11 cellular contexts compared by ENCODE assay signal in genomic region chr7:83413831-83414230, GRCh38.
DNase-seq lines count a peak whose midpoint lies in the region; ATAC-seq, FAIRE-seq and TF ChIP-seq lines count a peak whose summit lies in the region.
"Had no signal": no experiment of that assay in that cellular context is flagged by ENCODE, and none has a peak within 500 bp of the region (broad histone marks: within the 10 kb centered on the region; RNA-seq: fewer than 3 reads in every experiment).

No MANE protein-coding gene starts in this region.

- H3K27ac ChIP-seq in A673 (ENCODE audit: low read depth, low read length, poor library complexity, severe bottlenecking): no peak overlapping the region
- no peak overlapping the region; the same call in 1 of the 2 replicates for H3K27ac ChIP-seq in HEK293 (ENCODE audit: extremely low read depth, low read depth, low read length)
- no peak overlapping the region for H3K27ac ChIP-seq in endothelial cell of umbilical vein (ENCODE audit: insufficient read depth, low read depth, low read length)
- H3K27ac ChIP-seq: transverse colon, VCaP had no signal

- H3K36me3 Mint-ChIP-seq in osteocyte (ENCODE audit: unreplicated experiment): no peaks in the 10 kb centered on the region

- FAIRE-seq in endothelial cell of umbilical vein (lab: Jason Lieb, UNC): no peak

- H3K4me1 Mint-ChIP-seq in osteocyte (ENCODE audit: unreplicated experiment): peaks cover 6% of the 10 kb centered on the region

- intact Hi-C loops in A673 (cut with micrococcal nuclease; ENCODE audit: unreplicated experiment): no loop called here
- intact Hi-C loops in endothelial cell of umbilical vein (cut with micrococcal nuclease): loop anchor here (5.0 kb wide), 1 partner anchor 523 kb away; no protein-coding TSS in a partner anchor

- no peaks in the 10 kb centered on the region for H3K9me3 Mint-ChIP-seq in osteocyte (ENCODE audit: unreplicated experiment)

- no peak overlapping the region for H3K4me2 ChIP-seq in endothelial cell of umbilical vein (ENCODE audit: insufficient read depth, low read length)

- POLR2A ChIA-PET in A673 (lab: Charles Lee; ENCODE audit: low non-redundant PET): no interaction called here
- POLR2A ChIA-PET in HEK293 (lab: Yijun Ruan, JAX): no interaction called here
- POLR2A ChIA-PET in endothelial cell of umbilical vein (lab: Charles Lee): no interaction called here

- no peaks in the 10 kb centered on the region for H3K4me1 ChIP-seq in A673 (ENCODE audit: insufficient read depth, low read length, poor library complexity, severe bottlenecking)
- H3K4me1 ChIP-seq in HEK293 (ENCODE audit: control insufficient read depth, insufficient read depth, low read length): peaks cover 10% of the 10 kb centered on the region
- H3K4me1 ChIP-seq in endothelial cell of umbilical vein (ENCODE audit: control insufficient read depth, extremely low read depth, insufficient read depth, low read length): no peaks in the 10 kb centered on the region
- H3K4me1 ChIP-seq: transverse colon had no signal

- no peaks in the 10 kb centered on the region for H3K79me2 ChIP-seq in endothelial cell of umbilical vein (ENCODE audit: control insufficient read depth, insufficient read depth, low read length)

- H2AFZ ChIP-seq in endothelial cell of umbilical vein (ENCODE audit: low read depth, low read length): no peak overlapping the region

- H3K36me3 ChIP-seq in A673 (ENCODE audit: insufficient read depth, low read length, poor library complexity, severe bottlenecking) (no peaks in the 10 kb centered on the region), HEK293 (ENCODE audit: control insufficient read depth in 2 of 2, insufficient read depth in 1 of 2, low read length in 2 of 2) (no peaks in the 10 kb centered on the region), endothelial cell of umbilical vein (ENCODE audit: control insufficient read depth in 2 of 2, extremely low read depth in 1 of 2, insufficient read depth in 2 of 2, low read length in 2 of 2) (no peaks in the 10 kb centered on the region)
- H3K36me3 ChIP-seq: transverse colon had no signal

- H3K4me3 Mint-ChIP-seq in osteocyte (ENCODE audit: unreplicated experiment): no peak overlapping the region

- peaks cover 39% of the 10 kb centered on the region for H3K27me3 ChIP-seq in A673 (replicated peaks; ENCODE audit: insufficient read depth, low read depth, low read length, poor library complexity)
- H3K27me3 ChIP-seq in endothelial cell of umbilical vein (ENCODE audit: control insufficient read depth in 2 of 2, insufficient read depth in 2 of 2, low read length in 2 of 2): peaks cover 1 to 9% of the 10 kb centered on the region in 2 experiments
- H3K27me3 ChIP-seq: transverse colon had no signal

- no peaks in the 10 kb centered on the region for H3K27me3 Mint-ChIP-seq in osteocyte (ENCODE audit: unreplicated experiment)

- no peaks in the 10 kb centered on the region for H4K20me1 ChIP-seq in endothelial cell of umbilical vein (replicated peaks; ENCODE audit: control insufficient read depth, extremely low read depth, insufficient read depth, low read length)

- TF ChIP-seq CTCF in A673 (conservative IDR thresholded peaks at IDR 0.05; ENCODE audit: low read depth, low read length) (no peak), HEK293 (tag by site-specific recombination; IDR thresholded peaks at IDR 0.05) (no peak), endothelial cell of umbilical vein (IDR thresholded peaks at IDR 0.05; ENCODE audit: extremely low read depth in 1 of 2, insufficient read depth in 1 of 2, low read depth in 1 of 2, low read length in 2 of 2) (no peak), osteocyte (IDR thresholded peaks at IDR 0.05) (no peak)

- BruUV-seq in A673 (replicated peaks; lab: Mats Ljungman, UMichigan) (no TSS peak), endothelial cell of umbilical vein (replicated peaks; lab: Mats Ljungman, UMichigan) (no TSS peak)

- no peak for ATAC-seq in activated CD4-positive, CD25-positive, alpha-beta regulatory T cell treated with anti-CD3 and anti-CD28 coated beads, Interleukin-2, amount 50 U/mL, for 24 hours
- ATAC-seq in GM21515 (IDR thresholded peaks at IDR 0.05; ENCODE audit: unreplicated experiment): no peak

- DNase-seq in A673 (ENCODE audit: low spot score) (peak; percentile 56), NCI-H345 (lab: John Stamatoyannopoulos, UW) (peak; percentile 77), endothelial cell of umbilical vein (ENCODE audit: low read depth, low spot score) (peak; percentile 7), SIG-M5 treated with dmso at 0.1 percent for 504 hours (lab: John Stamatoyannopoulos, UW; ENCODE audit: unreplicated experiment) (no peak), osteocyte (ENCODE audit: extremely low spot score, unreplicated experiment) (no peak)
- DNase-seq: KG1, transverse colon had no signal

- no peak for TF ChIP-seq POLR2A in endothelial cell of umbilical vein (IDR thresholded peaks at IDR 0.05; ENCODE audit: low read depth, low read length)

- H3K9me1 ChIP-seq in endothelial cell of umbilical vein (replicated peaks; ENCODE audit: control insufficient read depth, extremely low read depth, insufficient read depth, low read length): no peaks in the 10 kb centered on the region

- CTCF ChIA-PET in A673 (lab: Charles Lee): no interaction called here
- CTCF ChIA-PET in HEK293 (lab: Yijun Ruan, JAX): interaction anchor here (0.6 to 1.3 kb wide), 8 partner anchors 54 to 1029 kb away, joined by 3 to 9 read pairs (median 4); no protein-coding TSS in a partner anchor
- CTCF ChIA-PET in endothelial cell of umbilical vein (lab: Charles Lee): interaction anchor here (1.0 to 1.5 kb wide), 3 partner anchors 11 to 242 kb away, joined by 4 to 6 read pairs (median 4); no protein-coding TSS in a partner anchor

- H3K4me3 ChIP-seq in A673 (ENCODE audit: low read depth, low read length, poor library complexity, severe bottlenecking) (no peak overlapping the region), HEK293 (ENCODE audit: low read depth, low read length) (no peak overlapping the region), endothelial cell of umbilical vein (replicated peaks in 1 of 3; ENCODE audit: insufficient read depth in 1 of 3, low read depth in 1 of 3, low read length in 3 of 3) (no peak overlapping the region)
- H3K4me3 ChIP-seq: transverse colon had no signal

- no peak overlapping the region for H3K27ac Mint-ChIP-seq in osteocyte (ENCODE audit: unreplicated experiment)

- dilution Hi-C loops in endothelial cell of umbilical vein (cut with MboI; ENCODE audit: extremely low pct_ligation_motif_present, low sequenced_read_pairs): no loop called here

- no peaks in the 10 kb centered on the region for H3K9me3 ChIP-seq in A673 (ENCODE audit: low read depth, low read length, poor library complexity, severe bottlenecking)
- H3K9me3 ChIP-seq in HEK293 (ENCODE audit: control insufficient read depth, insufficient read depth, low read depth, low read length): no peaks in the 10 kb centered on the region
- no peaks in the 10 kb centered on the region for H3K9me3 ChIP-seq in endothelial cell of umbilical vein (replicated peaks; ENCODE audit: control insufficient read depth, insufficient read depth, low read length)
- H3K9me3 ChIP-seq: transverse colon had no signal

- no peak overlapping the region for H3K9ac ChIP-seq in endothelial cell of umbilical vein (replicated peaks; ENCODE audit: extremely low read depth, insufficient read depth, low read length)

TF ChIP-seq in HEK293, 187 proteins besides CTCF, POLR2A, EP300 and RAD21:
- TF ChIP-seq PRDM6 (tag by site-specific recombination; IDR thresholded peaks at IDR 0.05) (peak; percentile 39; the same call in 1 of the 2 replicates), ZBTB48 (tag by site-specific recombination; IDR thresholded peaks at IDR 0.05) (no peak)
TF ChIP-seq in HEK293: peak in this region for 1.

TF ChIP-seq in endothelial cell of umbilical vein, 7 proteins besides CTCF, POLR2A, EP300 and RAD21:
- TF ChIP-seq POLR2AphosphoS5 (IDR thresholded peaks at IDR 0.05; ENCODE audit: insufficient read depth, low read depth, low read length) (no peak), MAX (IDR thresholded peaks at IDR 0.05; ENCODE audit: insufficient read depth, insufficient read length) (no peak), MYC (IDR thresholded peaks at IDR 0.05; ENCODE audit: low read depth, low read length) (no peak), EZH2 (IDR thresholded peaks at IDR 0.05; ENCODE audit: borderline replicate concordance, low read depth, low read length, severe bottlenecking) (no peak), GATA2 (IDR thresholded peaks at IDR 0.05; ENCODE audit: insufficient read depth, insufficient read length, low read depth, low read length) (no peak), FOS (IDR thresholded peaks at IDR 0.05; ENCODE audit: borderline replicate concordance, insufficient read depth, low read length) (no peak), JUN (IDR thresholded peaks at IDR 0.05; ENCODE audit: borderline replicate concordance, insufficient read depth, insufficient read length, low read depth) (no peak)
TF ChIP-seq in endothelial cell of umbilical vein: peak in this region for 0.

Comparison
In these comparisons a context has a peak if more than half of its experiments do, and no peak if none do; other contexts are left out.
1. DNase-seq: peak in A673 (single experiment), NCI-H345 (single experiment) and endothelial cell of umbilical vein (single experiment); none in SIG-M5 treated with dmso at 0.1 percent for 504 hours (single experiment) and osteocyte (single experiment).